9 cellular contexts compared by ENCODE assay signal in the genomic region with DNA sequence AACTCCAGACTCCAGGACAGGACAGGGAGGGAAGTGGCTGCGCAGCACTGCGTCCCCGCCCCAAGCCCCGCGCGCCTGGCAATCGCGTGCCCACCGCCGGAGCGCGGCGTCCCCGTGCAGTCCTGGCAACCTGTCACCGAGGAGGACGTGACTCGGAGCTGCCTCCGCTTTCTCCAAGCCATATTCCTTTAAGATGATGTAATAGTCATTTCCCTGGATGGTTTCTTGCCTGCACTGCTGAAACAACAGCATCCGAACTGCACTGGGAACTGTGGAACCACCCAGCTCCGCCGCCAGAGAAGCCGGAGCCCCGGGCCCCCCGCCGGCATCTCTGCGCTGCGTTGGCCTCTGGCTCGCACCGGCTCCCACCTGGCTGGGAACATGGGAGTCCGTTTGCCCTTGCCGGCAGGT. TPM values are rescaled to one million over a fixed set of nuclear protein-coding genes. Genes with fewer than 3 reads are reported as not detected.
DNase-seq lines count a peak whose midpoint lies in the region; ATAC-seq and TF ChIP-seq lines count a peak whose summit lies in the region.
"Had no signal": no experiment of that assay in that cellular context is flagged by ENCODE, and none has a peak within 500 bp of the region (broad histone marks: within the 10 kb centered on the region; RNA-seq: fewer than 3 reads in every experiment).

No MANE protein-coding gene starts in this region.

- 3% methylated on average over 27 of the region's 31 CpGs for WGBS in mesenchymal stem cell

- peak overlapping the region; percentile 84 for H2AFZ ChIP-seq in mesenchymal stem cell (ENCODE audit: low read depth, low read length)

- peak overlapping the region; percentile 52 for H3K27ac ChIP-seq in mesenchymal stem cell (ENCODE audit: low read length, poor library complexity, severe bottlenecking)

- H2AK5ac ChIP-seq in mesenchymal stem cell (ENCODE audit: low read length, severe bottlenecking): no peak overlapping the region

- H2BK120ac ChIP-seq in mesenchymal stem cell (ENCODE audit: low read depth, low read length): peak overlapping the region; percentile 66

- no peak for ATAC-seq in HG02763 (IDR thresholded peaks at IDR 0.05; ENCODE audit: unreplicated experiment)
- no peak for ATAC-seq in HG03039 (IDR thresholded peaks at IDR 0.05; ENCODE audit: unreplicated experiment)

- intact Hi-C loops in CD14-positive monocyte (cut with micrococcal nuclease): loop anchor here in 1 of 2 donors (10.0 kb wide), 1 partner anchor 1620 kb away; no protein-coding TSS in a partner anchor

- H4K91ac ChIP-seq in mesenchymal stem cell (ENCODE audit: low read length): peak overlapping the region; percentile 88

- H3K36me3 Mint-ChIP-seq in chondrocyte (ENCODE audit: low read depth) (no peaks in the 10 kb centered on the region), CD14-positive monocyte (no peaks in the 10 kb centered on the region)

- H3K36me3 ChIP-seq in mesenchymal stem cell (ENCODE audit: control insufficient read depth in 1 of 2, insufficient read depth in 2 of 2, low read depth in 1 of 2, low read length in 2 of 2): no peaks in the 10 kb centered on the region

- H3K4me1 ChIP-seq in mesenchymal stem cell (ENCODE audit: control insufficient read depth, insufficient read depth, low read depth, low read length): peaks cover 4% of the 10 kb centered on the region

- peak overlapping the region; percentile 68 to 77 for H3K4me3 ChIP-seq in mesenchymal stem cell (ENCODE audit: insufficient read depth in 1 of 2, low read depth in 1 of 2, low read length in 2 of 2)

- no peaks in the 10 kb centered on the region for H3K9me3 Mint-ChIP-seq in chondrocyte (ENCODE audit: low read depth)
- H3K9me3 Mint-ChIP-seq in CD14-positive monocyte: no peaks in the 10 kb centered on the region

- H3K4me1 Mint-ChIP-seq in chondrocyte (ENCODE audit: low read depth): peaks cover 16% of the 10 kb centered on the region
- peaks cover 7% of the 10 kb centered on the region for H3K4me1 Mint-ChIP-seq in CD14-positive monocyte

- H3K4me3 Mint-ChIP-seq in chondrocyte (ENCODE audit: unreplicated experiment) (peak overlapping the region; percentile 65), CD14-positive monocyte (peak overlapping the region in 1 of 2 donors; percentile 47)

- H3K27ac Mint-ChIP-seq in chondrocyte (ENCODE audit: unreplicated experiment) (no peak overlapping the region), CD14-positive monocyte (peak overlapping the region in 1 of 7 donors; percentile 30)

- H3K4ac ChIP-seq in mesenchymal stem cell (ENCODE audit: low read depth in 1 of 2, low read length in 2 of 2): peak overlapping the region in 1 of 2 experiments; percentile 37

- H3K27me3 Mint-ChIP-seq in chondrocyte (ENCODE audit: low read depth): peaks cover 18% of the 10 kb centered on the region
- peaks cover 21 to 38% (median 38%) of the 10 kb centered on the region in 3 donors for H3K27me3 Mint-ChIP-seq in CD14-positive monocyte (ENCODE audit: low read depth in 3 of 3)

- peak overlapping the region; percentile 83 for H3K9ac ChIP-seq in mesenchymal stem cell (ENCODE audit: low read length)

- peak overlapping the region in 1 of 2 experiments; percentile 65 for H2BK12ac ChIP-seq in mesenchymal stem cell (ENCODE audit: low read length in 2 of 2)

- in situ Hi-C loops in ACHN (cut with HindIII; ENCODE audit: low pct_ligation_motif_present, low pct_unique_long_range_greater_than_20kb, low sequenced_read_pairs): no loop called here

- DNase-seq in ACHN (peak; percentile 4), M059J (ENCODE audit: low read depth) (peak; percentile 55), chondrocyte (ENCODE audit: low spot score) (no peak), mesenchymal stem cell (peak; percentile 49), NCI-H524 treated with DMSO at 0.1 percent for 48 hours (lab: John Stamatoyannopoulos, UW) (no peak), CD14-positive monocyte (ENCODE audit: low spot score) (no peak)
- DNase-seq: NCI-H1694 had no signal

- peak overlapping the region in 1 of 2 experiments; percentile 80 for H3K23ac ChIP-seq in mesenchymal stem cell (ENCODE audit: low read length in 2 of 2)

- H2BK15ac ChIP-seq in mesenchymal stem cell (ENCODE audit: low read depth, poor library complexity, severe bottlenecking): peak overlapping the region; percentile 86

- peaks cover 0 to 18% of the 10 kb centered on the region in 2 experiments for H3K27me3 ChIP-seq in mesenchymal stem cell (ENCODE audit: control insufficient read depth in 1 of 2, insufficient read depth in 1 of 2, low read length in 2 of 2)

- no peaks in the 10 kb centered on the region for H3K9me3 ChIP-seq in mesenchymal stem cell (ENCODE audit: control insufficient read depth, low read length)

- H2BK5ac ChIP-seq in mesenchymal stem cell (ENCODE audit: low read depth, low read length, poor library complexity, severe bottlenecking): peak overlapping the region; percentile 86

- peak overlapping the region; percentile 46 for H4K8ac ChIP-seq in mesenchymal stem cell (ENCODE audit: low read length)

- H3K79me1 ChIP-seq in mesenchymal stem cell (replicated peaks; ENCODE audit: low read length, poor library complexity, severe bottlenecking): no peaks in the 10 kb centered on the region

- no peak for TF ChIP-seq CTCF in chondrocyte (IDR thresholded peaks at IDR 0.05)
- no peak for TF ChIP-seq CTCF in CD14-positive monocyte (IDR thresholded peaks at IDR 0.05)

- H3K18ac ChIP-seq in mesenchymal stem cell (ENCODE audit: low read depth in 1 of 2, low read length in 2 of 2): peak overlapping the region; percentile 61 to 78

- H3K4me2 ChIP-seq in mesenchymal stem cell (ENCODE audit: low read length, poor library complexity, severe bottlenecking): peak overlapping the region; percentile 99

- H3K14ac ChIP-seq in mesenchymal stem cell (ENCODE audit: low read length in 2 of 2): peak overlapping the region in 1 of 2 experiments; percentile 66

RNA-seq across cellular contexts. Expression of gene KCTD16, which starts 34.5 kb away (rescaled TPM):
- 0.10 TPM in 1 of 2 replicates, not detected in the other for total RNA-seq in M059J (2014; rRNA removed; shearing (Covaris generic))
- 0.48 to 1.5 TPM (median 1.3 TPM) in 3 replicates for total RNA-seq in chondrocyte
- 0.22 TPM for polyA plus RNA-seq in mesenchymal stem cell (2013, experiment 1 of 2)
- 0.19 TPM for polyA plus RNA-seq in mesenchymal stem cell (2013, experiment 2 of 2)
- not detected for polyA plus RNA-seq in CD14-positive monocyte

RNA-seq across cellular contexts. Expression of gene YIPF5, which starts 34.7 kb away (rescaled TPM):
- total RNA-seq in M059J (2014; rRNA removed; shearing (Covaris generic)): 123 and 221 TPM in 2 replicates
- total RNA-seq in chondrocyte: 101 to 119 TPM (median 113 TPM) in 3 replicates
- polyA plus RNA-seq in mesenchymal stem cell (2013, experiment 1 of 2): 78.3 TPM
- polyA plus RNA-seq in mesenchymal stem cell (2013, experiment 2 of 2): 83.7 TPM
- 10 to 100 TPM; 32.4 to 41.4 TPM for polyA plus RNA-seq in CD14-positive monocyte

Comparison
In these comparisons a context has a peak if more than half of its experiments do, and no peak if none do; other contexts are left out.
1. DNase-seq: peak in ACHN (single experiment), M059J (single experiment) and mesenchymal stem cell (single experiment); none in chondrocyte (single experiment), NCI-H524 treated with DMSO at 0.1 percent for 48 hours (single experiment) and CD14-positive monocyte (single experiment).